ENCODE assay signal across 8 cellular contexts in genomic region chr1:1307908-1308755, GRCh38. TPM values are rescaled to one million over a fixed set of nuclear protein-coding genes. Genes with fewer than 3 reads are reported as not detected.
A peak's percentile ranks its signal among the peaks of the same experiment; 100 is the strongest.
DNase-seq lines count a peak whose midpoint lies in the region; ATAC-seq and TF ChIP-seq lines count a peak whose summit lies in the region.

TSS of gene ACAP3 (minus strand) at chr1:1307930. CDS start at chr1:1307815, 115 bp downstream.
TSS of gene PUSL1 (plus strand) at chr1:1308597. CDS start at chr1:1308644, 47 bp downstream.

- H3K27ac Mint-ChIP-seq in CD14-positive monocyte = peak within 1 kb of the TSS; percentile 83 to 96 (median 90)
- peak within 1 kb of the TSS; percentile 75 for H3K27ac Mint-ChIP-seq in memory B cell

- H3K4me1 Mint-ChIP-seq in CD14-positive monocyte (peaks cover 36% of the 10 kb centered on the region), memory B cell (peaks cover 21% of the 10 kb centered on the region)

- H3K36me3 Mint-ChIP-seq in CD14-positive monocyte = peaks cover 8 to 27% of the 10 kb centered on the region in 2 donors
- H3K36me3 Mint-ChIP-seq in memory B cell = no peaks in the 10 kb centered on the region

- H3K9me3 Mint-ChIP-seq in CD14-positive monocyte = no peaks in the 10 kb centered on the region
- no peaks in the 10 kb centered on the region for H3K9me3 Mint-ChIP-seq in memory B cell

- H3K27me3 Mint-ChIP-seq in CD14-positive monocyte (ENCODE audit: low read depth in 3 of 3) (peaks cover 0 to 4% (median 0%) of the 10 kb centered on the region in 3 donors), memory B cell (no peaks in the 10 kb centered on the region)

- TF ChIP-seq CTCF in CD14-positive monocyte (IDR thresholded peaks at IDR 0.05) = no peak

- ATAC-seq in GM19438 (IDR thresholded peaks at IDR 0.05; ENCODE audit: low read depth, unreplicated experiment) (peak; percentile 44), memory B cell (ENCODE audit: low read depth) (peak; percentile 67)

- intact Hi-C loops in CD14-positive monocyte (cut with micrococcal nuclease) = loop anchor here in 1 of 2 donors (5.0 kb wide), 2 partner anchors 69 to 474 kb away; partner anchors contain the start of gene AURKAIP1

- H3K4me3 Mint-ChIP-seq in CD14-positive monocyte = peak within 1 kb of the TSS; percentile 81 to 90
- peak within 1 kb of the TSS; percentile 87 for H3K4me3 Mint-ChIP-seq in memory B cell

- DNase-seq in CD14-positive monocyte (ENCODE audit: low spot score) = peak; percentile 88
- DNase-seq in HK-2 (ENCODE audit: unreplicated experiment) = peak; percentile 89
- DNase-seq in NK-92 (lab: John Stamatoyannopoulos, UW; ENCODE audit: unreplicated experiment) = peak; percentile 39
- DNase-seq in activated CD8-positive, alpha-beta memory T cell treated with anti-CD3 and anti-CD28 coated beads for 1 hour (ENCODE audit: extremely low read depth in 1 of 2, low read depth in 1 of 2) = peak; percentile 65 to 81
- DNase-seq in effector CD8-positive, alpha-beta T cell (lab: John Stamatoyannopoulos, UW) = peak; percentile 80
- peak; percentile 87 to 90 for DNase-seq in memory B cell (ENCODE audit: low spot score in 2 of 2)
- DNase-seq in stimulated activated CD8-positive, alpha-beta memory T cell treated with anti-CD3 and anti-CD28 coated beads, Interleukin-12 subunit alpha, Interleukin-12 subunit beta, amount 100 ng/mL, for 1 hour (ENCODE audit: low read depth) = peak; percentile 73

RNA-seq across cellular contexts. Expression of gene ACAP3, which starts in this region (rescaled TPM):
- polyA plus RNA-seq in CD14-positive monocyte = 1 to 10 TPM; 3.5 to 4.0 TPM

RNA-seq across cellular contexts. Expression of gene PUSL1, which starts in this region (rescaled TPM):
- polyA plus RNA-seq in CD14-positive monocyte = 10 to 100 TPM; 13.8 to 14.8 TPM

Comparison
In these comparisons a context has a peak if more than half of its experiments do, and no peak if none do; other contexts are left out.
1. Peak in every context shown above with its lines: DNase-seq and ATAC-seq.
2. DNase-seq: peak in every context shown above with its lines; median percentile 89 in HK-2; 88 in memory B cell; 88 in CD14-positive monocyte; 80 in effector CD8-positive, alpha-beta T cell; 73 in activated CD8-positive, alpha-beta memory T cell treated with anti-CD3 and anti-CD28 coated beads for 1 hour; 73 in stimulated activated CD8-positive, alpha-beta memory T cell treated with anti-CD3 and anti-CD28 coated beads, Interleukin-12 subunit alpha, Interleukin-12 subunit beta, amount 100 ng/mL, for 1 hour; 39 in NK-92.